8 cellular contexts compared by ENCODE assay signal in genomic region chr1:120664373-120665249, GRCh38. TPM values are rescaled to one million over a fixed set of nuclear protein-coding genes. Genes with fewer than 3 reads are reported as not detected.
DNase-seq lines count a peak whose midpoint lies in the region; ATAC-seq and TF ChIP-seq lines count a peak whose summit lies in the region.
"Not testable (repeated sequence)": the region's sequence is repeated elsewhere in the genome, so short reads cannot be mapped to it uniquely, and the experiment has no call there.

No MANE protein-coding gene starts in this region.

- not testable (repeated sequence) for H3K18ac ChIP-seq in IMR-90 (ENCODE audit: low read depth, low read length)

- H3K23ac ChIP-seq in IMR-90 (ENCODE audit: low read depth, low read length), result not testable (repeated sequence)

- not testable (repeated sequence) for TF ChIP-seq RAD21 in IMR-90 (IDR thresholded peaks at IDR 0.05; ENCODE audit: low read length)

- not testable (repeated sequence) for H3K9ac ChIP-seq in IMR-90 (ENCODE audit: low read depth, low read length)

- H3K9me3 ChIP-seq in IMR-90 (ENCODE audit: control insufficient read depth, insufficient read depth, low read length); lung (ENCODE audit: control insufficient read depth in 2 of 2, insufficient read depth in 1 of 2, low read length in 1 of 2); suprapubic skin: not testable (repeated sequence)

- H3K36me3 ChIP-seq in IMR-90 (ENCODE audit: control insufficient read depth, insufficient read depth, low read length); brain microvascular endothelial cell (replicated peaks); lung (ENCODE audit: control insufficient read depth in 2 of 2, insufficient read depth in 2 of 2, low read length in 2 of 2); suprapubic skin: not testable (repeated sequence)

- not testable (repeated sequence) for H3K79me1 ChIP-seq in IMR-90 (ENCODE audit: low read depth in 1 of 2, low read length in 2 of 2)

- H3K27ac ChIP-seq in IMR-90 (ENCODE audit: insufficient read depth, low read length); brain microvascular endothelial cell; foreskin keratinocyte; lung (ENCODE audit: low read depth in 1 of 2, low read length in 1 of 2); suprapubic skin: not testable (repeated sequence)

- CTCF ChIA-PET in IMR-90 (lab: Yijun Ruan, JAX); activated CD8-positive, alpha-beta T cell treated with anti-CD3 and anti-CD28 coated beads, Interleukin-2, amount 10 ng/mL, durations not matched to agents 7 days and 5 days (lab: Charles Lee): not testable (repeated sequence)

- not testable (repeated sequence) for H3K14ac ChIP-seq in IMR-90 (replicated peaks; ENCODE audit: low read depth, low read length)

- not testable (repeated sequence) for H2BK20ac ChIP-seq in IMR-90 (ENCODE audit: low read depth, low read length)

- intact Hi-C loops in CD14-positive monocyte (cut with micrococcal nuclease); IMR-90 (cut with micrococcal nuclease): not testable (repeated sequence)

- not testable (repeated sequence) for H3K4me1 ChIP-seq in IMR-90 (ENCODE audit: control insufficient read depth, insufficient read depth, low read length); foreskin keratinocyte; lung (ENCODE audit: control insufficient read depth in 2 of 2, insufficient read depth in 2 of 2, low read length in 2 of 2); suprapubic skin

- not testable (repeated sequence) for H2BK15ac ChIP-seq in IMR-90 (ENCODE audit: low read depth, low read length)

- not testable (repeated sequence) for H3K56ac ChIP-seq in IMR-90 (ENCODE audit: extremely low read depth, insufficient read depth, low read length)

- H4K20me1 ChIP-seq in IMR-90 (ENCODE audit: insufficient read depth, low read length), result not testable (repeated sequence)

- H3K27ac Mint-ChIP-seq in CD14-positive monocyte (peak overlapping the region in 5 of 7 donors; percentile 61 to 87 (median 76)), osteocyte (ENCODE audit: unreplicated experiment) (peak overlapping the region; percentile 79)
- not testable (repeated sequence) for H3K27ac Mint-ChIP-seq in activated CD8-positive, alpha-beta T cell treated with anti-CD3 and anti-CD28 coated beads, Interleukin-2, amount 10 ng/mL, durations not matched to agents 7 days and 5 days

- TF ChIP-seq EP300 in suprapubic skin (IDR thresholded peaks at IDR 0.05), result not testable (repeated sequence)

- H2BK5ac ChIP-seq in IMR-90 (ENCODE audit: low read depth, low read length, poor library complexity, severe bottlenecking), result not testable (repeated sequence)

- H2BK120ac ChIP-seq in IMR-90 (ENCODE audit: low read depth, low read length), result not testable (repeated sequence)

- not testable (repeated sequence) for TF ChIP-seq POLR2A in IMR-90 (IDR thresholded peaks at IDR 0.05; ENCODE audit: low read depth, low read length); suprapubic skin (IDR thresholded peaks at IDR 0.05)

- BruUV-seq in IMR-90 (replicated peaks; lab: Mats Ljungman, UMichigan), result not testable (repeated sequence)

- not testable (repeated sequence) for H3K9me1 ChIP-seq in IMR-90 (ENCODE audit: insufficient read depth, low read length)

- H4K8ac ChIP-seq in IMR-90 (ENCODE audit: low read depth in 2 of 2, low read length in 2 of 2), result not testable (repeated sequence)

- POLR2A ChIA-PET in IMR-90 (lab: Charles Lee; ENCODE audit: unreplicated experiment); activated CD8-positive, alpha-beta T cell treated with anti-CD3 and anti-CD28 coated beads, Interleukin-2, amount 10 ng/mL, durations not matched to agents 7 days and 5 days (lab: Charles Lee): not testable (repeated sequence)

- H4K91ac ChIP-seq in IMR-90 (ENCODE audit: insufficient read depth, low read depth, low read length), result not testable (repeated sequence)

- H2AK5ac ChIP-seq in IMR-90 (ENCODE audit: low read depth, low read length), result not testable (repeated sequence)

- dilution Hi-C loops in IMR-90 (cut with HindIII; ENCODE audit: low sequenced_read_pairs, unreplicated experiment), result not testable (repeated sequence)

- WGBS in IMR-90 (ENCODE audit: extremely low coverage in 2 of 2, insufficient read length in 1 of 2), 2 experiments, result no CpG with 5 or more reads among the region's 22 CpGs
- 25 to 83% methylated on average over 1 to 6 of the region's 22 CpGs for WGBS in lung, 2 donors
- 76% methylated on average over 2 of the region's 22 CpGs for WGBS in suprapubic skin

- not testable (repeated sequence) for H4K5ac ChIP-seq in IMR-90 (ENCODE audit: low read depth, low read length)

- not testable (repeated sequence) for H3K4me2 ChIP-seq in IMR-90 (ENCODE audit: low read depth, low read length)

- in situ Hi-C loops in IMR-90 (cut with MboI; ENCODE audit: low sequenced_read_pairs); brain microvascular endothelial cell (cut with HindIII; ENCODE audit: low pct_ligation_motif_present, low sequenced_read_pairs): not testable (repeated sequence)

- not testable (repeated sequence) for TF ChIP-seq CTCF in CD14-positive monocyte (IDR thresholded peaks at IDR 0.05); IMR-90 (conservative IDR thresholded peaks at IDR 0.05; ENCODE audit: low read depth, low read length); brain microvascular endothelial cell (IDR thresholded peaks at IDR 0.05; ENCODE audit: low read depth, low read length, missing control alignments); foreskin keratinocyte (conservative IDR thresholded peaks at IDR 0.05); lung (IDR thresholded peaks at IDR 0.05; ENCODE audit: control extremely low read depth, extremely low read depth); osteocyte (IDR thresholded peaks at IDR 0.05); suprapubic skin (IDR thresholded peaks at IDR 0.05)

- H3K4me3 Mint-ChIP-seq in CD14-positive monocyte (peak overlapping the region; percentile 92 to 95), osteocyte (ENCODE audit: unreplicated experiment) (peak overlapping the region; percentile 85)
- H3K4me3 Mint-ChIP-seq in activated CD8-positive, alpha-beta T cell treated with anti-CD3 and anti-CD28 coated beads, Interleukin-2, amount 10 ng/mL, durations not matched to agents 7 days and 5 days, result peak overlapping the region; percentile 71

- ATAC-seq in IMR-90 (ENCODE audit: low read depth), result peak; percentile 66
- not testable (repeated sequence) for ATAC-seq in activated CD8-positive, alpha-beta T cell treated with anti-CD3 and anti-CD28 coated beads, Interleukin-2, amount 10 ng/mL, durations not matched to agents 7 days and 5 days
- peak; percentile 45 for ATAC-seq in foreskin keratinocyte
- ATAC-seq in lung (ENCODE audit: insufficient read depth, low FRiP score), result peak; percentile 45

- H3K27me3 ChIP-seq in IMR-90 (ENCODE audit: control insufficient read depth, insufficient read depth, low read length); brain microvascular endothelial cell (replicated peaks); foreskin keratinocyte; lung (ENCODE audit: control insufficient read depth, insufficient read depth); suprapubic skin: not testable (repeated sequence)

- not testable (repeated sequence) for H3K36me3 Mint-ChIP-seq in CD14-positive monocyte; activated CD8-positive, alpha-beta T cell treated with anti-CD3 and anti-CD28 coated beads, Interleukin-2, amount 10 ng/mL, durations not matched to agents 7 days and 5 days (ENCODE audit: low read depth); osteocyte (ENCODE audit: unreplicated experiment)

- H3K9me3 Mint-ChIP-seq in CD14-positive monocyte; activated CD8-positive, alpha-beta T cell treated with anti-CD3 and anti-CD28 coated beads, Interleukin-2, amount 10 ng/mL, durations not matched to agents 7 days and 5 days (ENCODE audit: insufficient read depth); osteocyte (ENCODE audit: unreplicated experiment): not testable (repeated sequence)

- not testable (repeated sequence) for H3K4me1 Mint-ChIP-seq in CD14-positive monocyte; activated CD8-positive, alpha-beta T cell treated with anti-CD3 and anti-CD28 coated beads, Interleukin-2, amount 10 ng/mL, durations not matched to agents 7 days and 5 days (ENCODE audit: low read depth); osteocyte (ENCODE audit: unreplicated experiment)

- H3K4ac ChIP-seq in IMR-90 (ENCODE audit: low read depth, low read length), result not testable (repeated sequence)

- H2AFZ ChIP-seq in IMR-90 (replicated peaks; ENCODE audit: low read length, poor library complexity), result not testable (repeated sequence)

- H3K27me3 Mint-ChIP-seq in CD14-positive monocyte (ENCODE audit: low read depth in 3 of 3); activated CD8-positive, alpha-beta T cell treated with anti-CD3 and anti-CD28 coated beads, Interleukin-2, amount 10 ng/mL, durations not matched to agents 7 days and 5 days (ENCODE audit: low read depth); osteocyte (ENCODE audit: unreplicated experiment): not testable (repeated sequence)

- not testable (repeated sequence) for DNase-seq in CD14-positive monocyte (ENCODE audit: low spot score); IMR-90; activated CD8-positive, alpha-beta T cell treated with anti-CD3 and anti-CD28 coated beads, Interleukin-2, amount 10 ng/mL, durations not matched to agents 7 days and 5 days; brain microvascular endothelial cell; foreskin keratinocyte; lung (ENCODE audit: low spot score); osteocyte (ENCODE audit: extremely low spot score, unreplicated experiment); suprapubic skin (ENCODE audit: low spot score in 2 of 2)

- H2AK9ac ChIP-seq in IMR-90 (replicated peaks; ENCODE audit: low read depth, low read length, poor library complexity), result not testable (repeated sequence)

- H3K4me3 ChIP-seq in IMR-90 (ENCODE audit: insufficient read depth, low read depth, low read length) (peak overlapping the region; percentile 30; the same call in 1 of the 2 replicates), brain microvascular endothelial cell (ENCODE audit: low read depth, low read length) (peak overlapping the region; percentile 34), suprapubic skin (peak overlapping the region; percentile 12)
- not testable (repeated sequence) for H3K4me3 ChIP-seq in lung

RNA-seq across cellular contexts. Expression of gene NBPF26, which starts 59.1 kb away (rescaled TPM):
- 1 to 10 TPM; 6.0 to 8.5 TPM for polyA plus RNA-seq in CD14-positive monocyte
- 13.1 and 15.8 TPM in 2 replicates for total RNA-seq in IMR-90 (2012; rRNA removed)
- 10.5 and 11.3 TPM in 2 replicates for polyA plus RNA-seq in IMR-90 (2012; rRNA removed)
- polyA plus RNA-seq in IMR-90 (2012; cell fraction: cytosol; rRNA removed), result 4.5 and 5.3 TPM in 2 replicates
- polyA plus RNA-seq in IMR-90 (2012; cell fraction: nucleus; rRNA removed; ENCODE audit: low replicate concordance), result 18.0 and 67.5 TPM in 2 replicates
- total RNA-seq in activated CD8-positive, alpha-beta T cell treated with anti-CD3 and anti-CD28 coated beads, Interleukin-2, amount 10 ng/mL, durations not matched to agents 7 days and 5 days, result 10 to 100 TPM; 22.6 to 23.7 TPM
- 11.2 and 17.6 TPM in 2 replicates for total RNA-seq in foreskin keratinocyte
- polyA plus RNA-seq in foreskin keratinocyte, result 2.3 and 3.6 TPM in 2 replicates
- 10 to 100 TPM; 29.2 to 46.7 TPM for total RNA-seq in lung
- 1 to 10 TPM; 6.2 to 9.0 TPM for polyA plus RNA-seq in lung
- total RNA-seq in osteocyte, result 38.6 and 40.5 TPM in 2 replicates
- total RNA-seq in suprapubic skin, result 10 to 100 TPM; 14.0 to 42.8 (median 27.4) TPM
